In the genomic region with DNA sequence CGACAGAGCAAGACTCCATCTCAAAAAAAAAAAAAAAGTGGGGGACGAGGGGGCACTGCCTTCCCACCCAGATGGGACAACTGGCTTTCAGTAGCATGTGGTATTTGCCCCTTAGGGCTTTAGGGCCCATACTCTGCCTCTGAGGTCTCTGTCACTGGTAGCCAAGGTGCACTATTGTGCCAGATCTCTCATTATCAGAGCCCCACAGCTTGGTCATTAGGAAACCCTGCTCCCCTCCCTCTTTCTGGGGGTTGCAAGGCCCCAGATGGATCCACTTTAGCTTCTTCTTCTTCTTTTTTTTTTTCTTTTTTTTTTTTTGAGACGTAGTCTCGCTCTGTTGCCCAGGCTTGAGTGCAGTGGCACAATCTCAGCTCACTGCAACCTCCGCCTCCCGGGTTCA, we compare ENCODE assay signal across 17 cellular contexts.
"Had no signal": no experiment of that assay in that cellular context is flagged by ENCODE, and none has a peak within 500 bp of the region (broad histone marks: within the 10 kb centered on the region; RNA-seq: fewer than 3 reads in every experiment).

No MANE protein-coding gene starts in this region.

- ATAC-seq: esophagus mucosa; heart left ventricle; naive thymus-derived CD4-positive, alpha-beta T cell had no signal

- DNase-seq: dorsolateral prefrontal cortex; effector CD8-positive, alpha-beta T cell; hypothalamus; kidney glomerular epithelial cell; naive thymus-derived CD4-positive, alpha-beta T cell; stimulated activated CD4-positive, alpha-beta T cell treated with anti-CD3 and anti-CD28 coated beads, Interleukin-12 subunit alpha, Interleukin-12 subunit beta, amount 100 ng/mL, for 4 hours; stomach; substantia nigra had no signal

- H3K36me3 ChIP-seq: heart left ventricle, right atrium auricular region, stomach, thoracic aorta, transverse colon had no signal

- H3K27ac Mint-ChIP-seq: naive thymus-derived CD4-positive, alpha-beta T cell had no signal

- H3K9me3 ChIP-seq: heart left ventricle, right atrium auricular region, stomach, thoracic aorta, transverse colon had no signal

- H3K27ac ChIP-seq: coronary artery, dorsolateral prefrontal cortex, heart left ventricle, right atrium auricular region, stomach, thoracic aorta had no signal

- FAIRE-seq: frontal cortex, islet of Langerhans, small intestine had no signal

- H3K36me3 Mint-ChIP-seq: naive thymus-derived CD4-positive, alpha-beta T cell had no signal

- H3K4me3 ChIP-seq: coronary artery, heart left ventricle, right atrium auricular region, thoracic aorta had no signal

- H3K27me3 ChIP-seq: right atrium auricular region had no signal
